Comparison of ENCODE assay signal across 8 cellular contexts in the genomic region with DNA sequence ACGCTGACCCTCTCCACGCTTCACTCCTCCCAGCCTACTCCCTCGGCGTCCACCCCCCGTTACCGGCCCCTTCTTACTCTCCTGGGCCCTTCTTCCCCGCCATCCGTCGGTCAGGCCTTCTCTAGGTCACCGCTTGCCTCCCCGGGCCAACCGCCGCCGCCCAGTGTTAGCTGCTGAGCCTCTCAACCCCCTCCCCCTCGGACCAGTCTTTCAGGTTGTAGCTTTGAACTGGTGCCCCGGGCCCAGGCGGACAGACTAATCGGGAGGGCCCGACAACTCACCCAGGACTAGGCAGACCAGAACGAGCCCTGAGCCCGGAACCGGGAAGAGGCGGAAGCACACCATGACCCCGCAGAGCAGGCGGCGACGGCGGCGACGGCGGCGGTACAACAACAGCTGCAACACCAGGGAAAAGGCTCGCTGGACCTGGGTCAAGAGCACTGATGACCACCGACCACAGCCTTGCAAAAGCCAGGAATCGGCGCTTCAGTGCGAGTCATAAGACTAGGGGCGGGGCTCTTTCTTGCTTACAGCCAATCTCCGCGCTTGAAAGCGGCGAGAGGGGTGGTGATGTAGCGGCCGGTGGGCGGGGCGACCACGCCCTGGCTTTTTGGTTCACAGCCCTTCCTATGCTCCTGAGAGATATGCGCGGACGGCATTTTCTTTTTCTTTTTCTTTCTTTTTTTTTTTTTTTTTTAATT. TPM values are rescaled to one million over a fixed set of nuclear protein-coding genes. Genes with fewer than 3 reads are reported as not detected.
DNase-seq lines count a peak whose midpoint lies in the region; ATAC-seq and TF ChIP-seq lines count a peak whose summit lies in the region.

A gene (minus strand): TSS at position 472 of the 701 bp plus-strand sequence. CDS start 127 bp downstream, at position 345.

- peak within 1 kb of the TSS; percentile 62 for H3K4me3 ChIP-seq in AG09309 (ENCODE audit: control insufficient read depth, low read depth, low read length)
- peak within 1 kb of the TSS; percentile 67 to 71 for H3K4me3 ChIP-seq in cardiac fibroblast (replicated peaks in 1 of 2; ENCODE audit: low read depth in 2 of 2, low read length in 2 of 2)

- intact Hi-C loops in activated B cell treated with CpG ODN at 0.5 μM for 24 hours (cut with micrococcal nuclease): loop anchor here (1.0 to 10.0 kb wide), 6 partner anchors 12 to 324 kb away; a partner anchor contains a TSS

- H3K4me1 Mint-ChIP-seq in activated B cell treated with CpG ODN at 0.5 μM for 24 hours (peaks cover 31% of the 10 kb centered on the region), immature natural killer cell (peaks cover 28 to 44% of the 10 kb centered on the region in 2 donors)

- H3K4me3 Mint-ChIP-seq in activated B cell treated with CpG ODN at 0.5 μM for 24 hours (peak within 1 kb of the TSS; percentile 94), immature natural killer cell (peak within 1 kb of the TSS; percentile 80 to 96 (median 92))

- TF ChIP-seq CTCF in AG09309 (IDR thresholded peaks at IDR 0.05; ENCODE audit: control insufficient read depth, insufficient read depth, low read depth, low read length, missing control alignments) (no peak), activated B cell treated with CpG ODN at 0.5 μM for 24 hours (IDR thresholded peaks at IDR 0.05) (no peak), cardiac fibroblast (IDR thresholded peaks at IDR 0.05; ENCODE audit: low read depth, low read length) (no peak)

- H3K9me3 Mint-ChIP-seq in activated B cell treated with CpG ODN at 0.5 μM for 24 hours (no peaks in the 10 kb centered on the region), immature natural killer cell (no peaks in the 10 kb centered on the region)

- POLR2A ChIA-PET in activated B cell treated with CpG ODN at 0.5 μM for 24 hours (lab: Charles Lee): interaction anchor here (1.7 to 1.8 kb wide), 2 partner anchors 11 to 17 kb away, joined by 6 to 8 read pairs; no protein-coding TSS in a partner anchor

- no peaks in the 10 kb centered on the region for H3K27me3 Mint-ChIP-seq in activated B cell treated with CpG ODN at 0.5 μM for 24 hours
- peaks cover 4 to 11% (median 5%) of the 10 kb centered on the region in 3 donors for H3K27me3 Mint-ChIP-seq in immature natural killer cell (ENCODE audit: low read depth in 3 of 3)

- peak; percentile 95 for ATAC-seq in GM19025 (IDR thresholded peaks at IDR 0.05; ENCODE audit: low read depth, unreplicated experiment)
- ATAC-seq in HG03280 (IDR thresholded peaks at IDR 0.05; ENCODE audit: unreplicated experiment): peak; percentile 99
- peak; percentile 97 for ATAC-seq in activated B cell treated with CpG ODN at 0.5 μM for 24 hours (ENCODE audit: low read depth)

- CTCF ChIA-PET in activated B cell treated with CpG ODN at 0.5 μM for 24 hours (lab: Charles Lee): interaction anchor here (0.9 kb wide), 1 partner anchor 17 kb away, joined by 3 read pairs; no protein-coding TSS in a partner anchor

- peak within 1 kb of the TSS; percentile 86 for H3K27ac Mint-ChIP-seq in activated B cell treated with CpG ODN at 0.5 μM for 24 hours
- H3K27ac Mint-ChIP-seq in immature natural killer cell: peak within 1 kb of the TSS; percentile 76 to 95 (median 90)

- peaks cover 9% of the 10 kb centered on the region for H3K36me3 Mint-ChIP-seq in activated B cell treated with CpG ODN at 0.5 μM for 24 hours (ENCODE audit: low read depth)
- no peaks in the 10 kb centered on the region for H3K36me3 Mint-ChIP-seq in immature natural killer cell

- DNase-seq in AG09309 (ENCODE audit: low read depth): no peak
- peak; percentile 73 for DNase-seq in NCI-H345 (lab: John Stamatoyannopoulos, UW)
- DNase-seq in activated B cell treated with CpG ODN at 0.5 μM for 24 hours: peak; percentile 74
- peak; percentile 90 to 91 for DNase-seq in cardiac fibroblast (ENCODE audit: low read depth in 2 of 2)
- DNase-seq in immature natural killer cell: peak; percentile 73 to 77 (median 76)
- peak; percentile 64 for DNase-seq in smooth muscle cell of the brain vasculature (ENCODE audit: low read depth, low spot score)

RNA-seq across cellular contexts. Expression of the gene that starts here (rescaled TPM):
- 29.7 and 32.6 TPM in 2 replicates for total RNA-seq in activated B cell treated with CpG ODN at 0.5 μM for 24 hours
- 100 to 1,000 TPM; 102 to 191 (median 113) TPM for polyA plus RNA-seq in immature natural killer cell
